In the genomic region with DNA sequence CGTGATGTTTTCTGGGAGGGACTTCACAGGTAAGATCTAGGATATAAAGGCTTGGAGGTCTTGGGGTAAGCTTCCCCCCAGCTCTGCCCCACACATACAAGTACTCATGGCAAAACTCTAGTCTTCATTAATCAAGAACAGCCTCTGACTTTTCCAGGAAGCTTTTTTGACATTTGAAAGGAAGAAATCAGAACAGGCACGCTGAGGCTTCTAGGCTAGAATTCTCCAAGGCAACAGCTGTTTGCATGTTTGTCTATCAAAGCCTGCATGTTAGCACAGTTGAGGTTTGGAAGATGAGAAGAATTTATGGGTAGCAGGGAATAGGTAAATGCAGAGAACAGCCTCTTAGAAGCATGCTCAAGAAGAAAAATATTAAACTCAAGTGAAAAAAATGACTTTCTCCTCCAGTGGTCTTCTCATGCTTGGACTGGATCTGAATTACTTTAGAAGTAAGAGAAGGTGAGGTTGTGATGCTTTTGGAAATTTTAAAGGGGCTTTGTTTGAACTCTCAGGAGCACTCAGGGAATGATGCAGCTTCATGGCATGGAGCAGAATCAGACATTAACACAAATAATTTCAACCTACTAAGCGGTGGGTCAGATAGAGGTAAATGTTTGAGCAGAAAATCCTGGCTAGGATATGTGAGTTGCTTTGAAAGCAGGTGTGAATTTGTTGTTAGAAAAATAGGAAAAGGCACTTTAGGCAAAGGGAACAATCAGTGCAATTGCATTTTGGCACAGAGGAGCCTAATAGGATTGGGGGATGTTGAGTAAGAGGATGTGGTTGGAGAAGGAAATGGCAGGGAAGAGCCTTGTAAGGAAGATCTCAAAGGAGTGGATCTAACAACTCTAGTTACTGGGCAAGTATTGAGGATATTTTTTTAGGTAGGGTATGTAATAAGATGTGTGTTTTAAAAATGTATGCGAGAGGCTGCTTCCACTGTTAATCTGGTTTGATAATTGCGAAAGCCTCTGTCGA, we compare ENCODE assay signal across 17 cellular contexts.
DNase-seq lines count a peak whose midpoint lies in the region; ATAC-seq, FAIRE-seq and TF ChIP-seq lines count a peak whose summit lies in the region.
"Had no signal": no experiment of that assay in that cellular context is flagged by ENCODE, and none has a peak within 500 bp of the region (broad histone marks: within the 10 kb centered on the region; RNA-seq: fewer than 3 reads in every experiment).

No MANE protein-coding gene starts in this region.

- CTCF ChIA-PET in HepG2 (lab: Yijun Ruan, JAX; ENCODE audit: low intra/inter-chr PET ratio, low total read pairs): no interaction called here

- H2AFZ ChIP-seq in HepG2 (ENCODE audit: low read length): no peak overlapping the region
- H2AFZ ChIP-seq: parathyroid adenoma had no signal

- H3K4me1 ChIP-seq in HepG2 (ENCODE audit: insufficient read depth, low read length) (peaks cover 32% of the 10 kb centered on the region), right lobe of liver (no peaks in the 10 kb centered on the region), left lung (no peaks in the 10 kb centered on the region)
- H3K4me1 ChIP-seq: parathyroid adenoma had no signal

- TF ChIP-seq POLR2A in HepG2 (IDR thresholded peaks at IDR 0.05; ENCODE audit: insufficient read depth in 1 of 2, low read depth in 2 of 2, low read length in 2 of 2): no peak
- no peak for TF ChIP-seq POLR2A in right lobe of liver (IDR thresholded peaks at IDR 0.05)

- POLR2A ChIA-PET in HepG2 (lab: Yijun Ruan, JAX): no interaction called here

- TF ChIP-seq CTCF in HepG2 (CRISPR knock-in tag; IDR thresholded peaks at IDR 0.05): no peak
- TF ChIP-seq CTCF in right lobe of liver (IDR thresholded peaks at IDR 0.05): no peak
- TF ChIP-seq CTCF in cardiac fibroblast (IDR thresholded peaks at IDR 0.05; ENCODE audit: low read depth, low read length): no peak
- TF ChIP-seq CTCF in left lung (IDR thresholded peaks at IDR 0.05): no peak

- H3K4me3 ChIP-seq in HepG2 (replicated peaks in 1 of 3; ENCODE audit: insufficient read depth in 1 of 3, low read depth in 2 of 3, low read length in 3 of 3) (no peak overlapping the region), right lobe of liver (no peak overlapping the region), cardiac fibroblast (replicated peaks in 1 of 2; ENCODE audit: low read depth in 2 of 2, low read length in 2 of 2) (no peak overlapping the region), left lung (no peak overlapping the region)

- DNase-seq in HepG2 (ENCODE audit: low spot score): no peak
- no peak for DNase-seq in right lobe of liver
- peak; percentile 60 to 68 for DNase-seq in cardiac fibroblast (ENCODE audit: low read depth in 2 of 2)
- DNase-seq in left lung: no peak
- DNase-seq in hypothalamus (lab: John Stamatoyannopoulos, UW): no peak
- DNase-seq: activated effector memory CD4-positive, alpha-beta T cell treated with Interleukin-2 at 50 U/mL for 16 hours; aorta; CD4-positive, alpha-beta memory T cell; foreskin melanocyte; GDM1; midbrain; NCI-H748 treated with DMSO at 0.1 percent for 48 hours had no signal

- TF ChIP-seq EP300 in HepG2 (IDR thresholded peaks at IDR 0.05; ENCODE audit: low read depth in 2 of 2, low read length in 2 of 2) (no peak), HepG2 (CRISPR knock-in tag; IDR thresholded peaks at IDR 0.05; ENCODE audit: borderline replicate concordance) (no peak)

- H3K4me2 ChIP-seq in HepG2 (ENCODE audit: low read depth, low read length): peak overlapping the region; percentile 30; the same call in 1 of the 2 replicates

- in situ Hi-C loops in HepG2 (cut with HindIII; ENCODE audit: extremely low pct_ligation_motif_present, low pct_unique_long_range_greater_than_20kb): no loop called here

- TF ChIP-seq RAD21 in HepG2 (CRISPR knock-in tag; IDR thresholded peaks at IDR 0.05): no peak

- H3K9ac ChIP-seq in HepG2 (ENCODE audit: insufficient read depth, low read depth, low read length): no peak overlapping the region
- H3K9ac ChIP-seq: parathyroid adenoma had no signal

- intact Hi-C loops in HepG2 (cut with micrococcal nuclease; ENCODE audit: unreplicated experiment) (no loop called here), right lobe of liver (cut with DNase I) (no loop called here), left lung (cut with DNase I) (no loop called here)

- H3K27ac ChIP-seq in HepG2 (ENCODE audit: extremely low read length, insufficient read depth, low read length): no peak overlapping the region
- H3K27ac ChIP-seq in right lobe of liver: no peak overlapping the region
- no peak overlapping the region for H3K27ac ChIP-seq in left lung

- no peaks in the 10 kb centered on the region for H3K9me3 ChIP-seq in HepG2 (ENCODE audit: low read length)
- no peaks in the 10 kb centered on the region for H3K9me3 ChIP-seq in right lobe of liver
- no peaks in the 10 kb centered on the region for H3K9me3 ChIP-seq in left lung

- 49% methylated on average over 6 of the region's 6 CpGs for WGBS in HepG2 (ENCODE audit: low lambda C conversion rate)
- 62% methylated on average over 4 of the region's 6 CpGs for WGBS in right lobe of liver (ENCODE audit: insufficient coverage, low coverage, low lambda C conversion rate, missing lambda C conversion rate)

- ATAC-seq in HepG2 (no peak), right lobe of liver (no peak), left lung (peak; percentile 35), HG02798 (IDR thresholded peaks at IDR 0.05; ENCODE audit: poor library complexity, unreplicated experiment) (no peak), GM21390 (IDR thresholded peaks at IDR 0.05; ENCODE audit: unreplicated experiment) (no peak), HG02759 (IDR thresholded peaks at IDR 0.05; ENCODE audit: unreplicated experiment) (no peak)

- peaks cover 0 to 45% of the 10 kb centered on the region in 2 experiments; a peak in 2 of 5 replicates for H3K27me3 ChIP-seq in HepG2 (ENCODE audit: control insufficient read depth in 1 of 2, insufficient read depth in 2 of 2, low read length in 2 of 2)
- no peaks in the 10 kb centered on the region for H3K27me3 ChIP-seq in right lobe of liver
- no peaks in the 10 kb centered on the region for H3K27me3 ChIP-seq in left lung

- no TSS peak for BruUV-seq in HepG2 (replicated peaks; lab: Mats Ljungman, UMichigan)

- no peaks in the 10 kb centered on the region for H3K36me3 ChIP-seq in HepG2 (replicated peaks in 1 of 2; ENCODE audit: control insufficient read depth in 1 of 2, insufficient read depth in 2 of 2, low read length in 2 of 2)
- H3K36me3 ChIP-seq in right lobe of liver: no peaks in the 10 kb centered on the region
- no peaks in the 10 kb centered on the region for H3K36me3 ChIP-seq in left lung

- H4K20me1 ChIP-seq in HepG2 (ENCODE audit: insufficient read depth, low read length): no peaks in the 10 kb centered on the region

- H3K79me2 ChIP-seq in HepG2 (ENCODE audit: insufficient read depth, low read length): no peaks in the 10 kb centered on the region

- no peak for FAIRE-seq in HepG2 (lab: Jason Lieb, UNC)
- FAIRE-seq: A204.1 had no signal

TF ChIP-seq in HepG2, 621 proteins besides CTCF, POLR2A, EP300 and RAD21:
- TF ChIP-seq HDAC1 (CRISPR knock-in tag; IDR thresholded peaks at IDR 0.05) (no peak), XBP1 (CRISPR knock-in tag; IDR thresholded peaks at IDR 0.05) (no peak), ZBTB42 (CRISPR knock-in tag; IDR thresholded peaks at IDR 0.05) (no peak)

Comparison
In these comparisons a context has a peak if more than half of its experiments do, and no peak if none do; other contexts are left out.
1. DNase-seq: peak in cardiac fibroblast (2 of 2); none in HepG2 (single experiment), right lobe of liver (0 of 3), left lung (0 of 2) and hypothalamus (0 of 51).